9 cellular contexts compared by ENCODE assay signal in the genomic region with DNA sequence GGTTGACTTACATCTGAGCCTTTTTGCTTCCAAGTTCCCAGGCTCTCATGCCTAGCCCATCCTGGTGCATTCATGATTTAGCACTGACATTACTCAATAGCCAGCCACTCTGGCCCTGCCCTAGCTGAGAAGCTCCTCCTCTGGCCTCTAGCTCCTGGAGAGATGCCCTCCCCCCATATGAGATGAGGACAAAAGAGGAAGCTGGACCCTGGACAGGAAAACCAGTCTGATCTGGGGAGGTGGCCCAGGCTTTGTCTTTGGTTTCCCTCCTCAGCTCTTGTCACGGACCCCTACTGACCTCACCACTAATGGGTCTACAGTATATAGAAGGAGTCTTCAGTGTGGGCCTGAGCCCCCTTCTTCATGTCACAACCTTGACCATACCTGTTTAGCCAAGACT. TPM values are rescaled to one million over a fixed set of nuclear protein-coding genes. Genes with fewer than 3 reads are reported as not detected.
DNase-seq lines count a peak whose midpoint lies in the region; ATAC-seq lines count a peak whose summit lies in the region.
"Had no signal": no experiment of that assay in that cellular context is flagged by ENCODE, and none has a peak within 500 bp of the region (broad histone marks: within the 10 kb centered on the region; RNA-seq: fewer than 3 reads in every experiment).

No MANE protein-coding gene starts in this region.

- H3K56ac ChIP-seq in mesendoderm (ENCODE audit: low read length), result no peak overlapping the region

- H3K36me3 ChIP-seq in mesendoderm (ENCODE audit: control insufficient read depth, insufficient read depth, low read length), result no peaks in the 10 kb centered on the region

- H3K4me3 ChIP-seq in mesendoderm (ENCODE audit: low read length), result no peak overlapping the region

- peak overlapping the region; percentile 64 for H3K27ac ChIP-seq in angular gyrus (ENCODE audit: low read depth, low read length)
- no peak overlapping the region for H3K27ac ChIP-seq in mesendoderm (ENCODE audit: low read depth, low read length)

- H2AK5ac ChIP-seq in mesendoderm (ENCODE audit: low read length), result no peak overlapping the region

- H3K23ac ChIP-seq in mesendoderm (ENCODE audit: low read length), result peak overlapping the region; percentile 48

- H2BK15ac ChIP-seq in mesendoderm (replicated peaks; ENCODE audit: low read depth), result no peak overlapping the region

- peaks cover 37% of the 10 kb centered on the region for H3K79me2 ChIP-seq in mesendoderm (ENCODE audit: control insufficient read depth, insufficient read depth, low read length)

- no peak overlapping the region for H4K8ac ChIP-seq in mesendoderm (ENCODE audit: low read depth, low read length)

- H4K5ac ChIP-seq in mesendoderm (ENCODE audit: low read length), result no peak overlapping the region

- no peak overlapping the region for H3K4ac ChIP-seq in mesendoderm (ENCODE audit: low read depth, low read length)

- ATAC-seq in HG03571 (IDR thresholded peaks at IDR 0.05; ENCODE audit: unreplicated experiment) (no peak), GM19023 (IDR thresholded peaks at IDR 0.05; ENCODE audit: unreplicated experiment) (no peak)

- H3K79me1 ChIP-seq in mesendoderm (ENCODE audit: low read length), result peaks cover 45% of the 10 kb centered on the region

- peaks cover 28% of the 10 kb centered on the region for H3K4me1 ChIP-seq in mesendoderm (ENCODE audit: control insufficient read depth, low read depth, low read length)

- H3K27me3 ChIP-seq in mesendoderm (ENCODE audit: insufficient read depth, low read length, poor library complexity), result no peaks in the 10 kb centered on the region

- H3K9ac ChIP-seq in mesendoderm (ENCODE audit: low read length), result no peak overlapping the region

- H3K18ac ChIP-seq in mesendoderm (ENCODE audit: low read length), result no peak overlapping the region

- no CpG with 5 or more reads among the region's 1 CpG for WGBS in mesendoderm (ENCODE audit: extremely low coverage, insufficient coverage, low lambda C conversion rate)

- no peak overlapping the region for H2BK120ac ChIP-seq in mesendoderm (ENCODE audit: low read depth, low read length)

- no peak overlapping the region for H2BK5ac ChIP-seq in mesendoderm (ENCODE audit: low read length)

- no peak overlapping the region for H3K4me2 ChIP-seq in mesendoderm (ENCODE audit: low read length)

- DNase-seq in Ammon's horn (ENCODE audit: low spot score) (peak; percentile 76), HUDEP-2 (lab: John Stamatoyannopoulos, UW; ENCODE audit: unreplicated experiment in 76 of 76) (peak in 55 of 76 experiments; percentile 8 to 78 (median 49)), mesendoderm (no peak), DMS79 treated with DMSO at 0.1 percent for 48 hours (lab: John Stamatoyannopoulos, UW) (no peak), hepatic stellate cell (ENCODE audit: low spot score) (no peak)
- DNase-seq: NCI-H69 had no signal

RNA-seq across cellular contexts. Expression of a gene that starts 3.0 kb away (rescaled TPM):
- 38.2 TPM for polyA plus RNA-seq in mesendoderm (2013, experiment 1 of 2)
- polyA plus RNA-seq in mesendoderm (2013, experiment 2 of 2), result 34.7 TPM

RNA-seq across cellular contexts. Expression of a gene that starts 17.7 kb away (rescaled TPM):
- 9.2 TPM for polyA plus RNA-seq in mesendoderm (2013, experiment 1 of 2)
- polyA plus RNA-seq in mesendoderm (2013, experiment 2 of 2), result 8.3 TPM

RNA-seq across cellular contexts. Expression of a gene that starts 29.4 kb away (rescaled TPM):
- polyA plus RNA-seq in mesendoderm (2013, experiment 1 of 2), result 55.1 TPM
- 56.2 TPM for polyA plus RNA-seq in mesendoderm (2013, experiment 2 of 2)

RNA-seq across cellular contexts. Expression of a gene that starts 40.4 kb away (rescaled TPM):
- polyA plus RNA-seq in mesendoderm (2013, experiment 1 of 2), result 72.3 TPM
- 72.2 TPM for polyA plus RNA-seq in mesendoderm (2013, experiment 2 of 2)

Comparison
In these comparisons a context has a peak if more than half of its experiments do, and no peak if none do; other contexts are left out.
1. DNase-seq: peak in Ammon's horn (single experiment) and HUDEP-2 (55 of 76); none in mesendoderm (single experiment), DMS79 treated with DMSO at 0.1 percent for 48 hours (single experiment) and hepatic stellate cell (single experiment).